Comparison of ENCODE assay signal across 19 cellular contexts in genomic region chr3:35291837-35292236, GRCh38.
A peak's percentile ranks its signal among the peaks of the same experiment; 100 is the strongest.
DNase-seq lines count a peak whose midpoint lies in the region; ATAC-seq, FAIRE-seq and TF ChIP-seq lines count a peak whose summit lies in the region.
"Had no signal": no experiment of that assay in that cellular context is flagged by ENCODE, and none has a peak within 500 bp of the region (broad histone marks: within the 10 kb centered on the region; RNA-seq: fewer than 3 reads in every experiment).

No MANE protein-coding gene starts in this region.

- H3K4me3 Mint-ChIP-seq in astrocyte (ENCODE audit: unreplicated experiment), result no peak overlapping the region
- H3K4me3 Mint-ChIP-seq: CD8-positive, alpha-beta T cell; T-cell had no signal

- H3K4me1 Mint-ChIP-seq in astrocyte (ENCODE audit: low read depth, unreplicated experiment), result peaks cover 10% of the 10 kb centered on the region

- H3K27ac ChIP-seq in DND-41 (ENCODE audit: low read length), result peak overlapping the region; percentile 69
- no peak overlapping the region for H3K27ac ChIP-seq in astrocyte (ENCODE audit: low read depth, low read length)
- no peak overlapping the region for H3K27ac ChIP-seq in GM23248
- no peak overlapping the region for H3K27ac ChIP-seq in PC-9
- H3K27ac ChIP-seq: BLaER1 treated with 17β-estradiol and CSF1 and Interleukin-3, amounts not matched to agents 10 nM and 100 nM had no signal

- intact Hi-C loops in PC-9 (cut with micrococcal nuclease; ENCODE audit: unreplicated experiment), result no loop called here

- H3K4me2 ChIP-seq in DND-41 (ENCODE audit: insufficient read depth, low read length) (no peak overlapping the region), astrocyte (ENCODE audit: low read length) (peak overlapping the region; percentile 28), GM23248 (ENCODE audit: unreplicated experiment) (no peak overlapping the region), PC-9 (no peak overlapping the region)
- H3K4me2 ChIP-seq: BLaER1 treated with 17β-estradiol and CSF1 and Interleukin-3, amounts not matched to agents 10 nM and 100 nM had no signal

- no peak for FAIRE-seq in astrocyte (lab: Jason Lieb, UNC)

- no peaks in the 10 kb centered on the region for H3K36me3 Mint-ChIP-seq in astrocyte (ENCODE audit: low read depth, unreplicated experiment)
- H3K36me3 Mint-ChIP-seq: CD8-positive, alpha-beta T cell; T-cell had no signal

- CTCF ChIA-PET in PC-9 (lab: Charles Lee), result no interaction called here

- peaks cover 51% of the 10 kb centered on the region for H3K4me1 ChIP-seq in DND-41 (ENCODE audit: insufficient read depth, low read length)
- peaks cover 4% of the 10 kb centered on the region for H3K4me1 ChIP-seq in astrocyte (ENCODE audit: insufficient read depth, low read length)
- no peaks in the 10 kb centered on the region for H3K4me1 ChIP-seq in GM23248 (ENCODE audit: insufficient read depth)
- no peaks in the 10 kb centered on the region for H3K4me1 ChIP-seq in PC-9 (replicated peaks; ENCODE audit: insufficient read depth)

- no TSS peak for BruUV-seq in PC-9 (replicated peaks; lab: Mats Ljungman, UMichigan)

- H3K9me3 ChIP-seq in DND-41 (ENCODE audit: insufficient read depth, low read length, severe bottlenecking) (peaks cover 2% of the 10 kb centered on the region), astrocyte (ENCODE audit: insufficient read depth, low read depth, low read length) (no peaks in the 10 kb centered on the region), GM23248 (ENCODE audit: low read depth) (no peaks in the 10 kb centered on the region), PC-9 (ENCODE audit: insufficient read depth, low read depth) (no peaks in the 10 kb centered on the region)

- DNase-seq in DND-41 (no peak), LNCaP clone FGC (ENCODE audit: low read depth) (peak; percentile 58), astrocyte (ENCODE audit: low read depth) (no peak), kidney glomerular epithelial cell (lab: John Stamatoyannopoulos, UW) (peak; percentile 46), GM23248 (no peak), PC-9 (no peak), SIG-M5 treated with dmso at 0.1 percent for 504 hours (lab: John Stamatoyannopoulos, UW; ENCODE audit: unreplicated experiment) (no peak)
- DNase-seq: CD8-positive, alpha-beta T cell; GDM1; KG1; NCI-H1436; NCI-H2029; OCI-M1; RPMI8226; SHP77 treated with DMSO at 0.1 percent for 48 hours; T-cell had no signal

- no peaks in the 10 kb centered on the region for H3F3A ChIP-seq in GM23248 (ENCODE audit: insufficient read depth)
- H3F3A ChIP-seq in PC-9 (ENCODE audit: insufficient read depth, low read depth), result no peaks in the 10 kb centered on the region

- no peak overlapping the region for H3K27ac Mint-ChIP-seq in astrocyte (ENCODE audit: unreplicated experiment)
- H3K27ac Mint-ChIP-seq: CD8-positive, alpha-beta T cell; T-cell had no signal

- H2AFZ ChIP-seq in DND-41 (ENCODE audit: low read depth, low read length) (no peak overlapping the region), astrocyte (ENCODE audit: low read depth, low read length) (no peak overlapping the region), GM23248 (no peak overlapping the region), PC-9 (no peak overlapping the region)

- no peaks in the 10 kb centered on the region for H3K9me3 Mint-ChIP-seq in astrocyte (ENCODE audit: unreplicated experiment)
- H3K9me3 Mint-ChIP-seq: CD8-positive, alpha-beta T cell had no signal

- no peak for ATAC-seq in DND-41 (ENCODE audit: insufficient read depth, low read depth)
- no peak for ATAC-seq in HG02798 (IDR thresholded peaks at IDR 0.05; ENCODE audit: poor library complexity, unreplicated experiment)
- ATAC-seq: CD8-positive, alpha-beta T cell; SK-N-SH treated with all-trans-retinoic acid at 6 μM for 48 hours; T-cell had no signal

- no peaks in the 10 kb centered on the region for H3K27me3 Mint-ChIP-seq in astrocyte (ENCODE audit: low read depth, unreplicated experiment)
- H3K27me3 Mint-ChIP-seq: T-cell had no signal

- H3K9ac ChIP-seq in DND-41 (ENCODE audit: low read depth, low read length), result no peak overlapping the region
- H3K9ac ChIP-seq in astrocyte (ENCODE audit: low read length), result no peak overlapping the region
- no peak overlapping the region for H3K9ac ChIP-seq in GM23248
- H3K9ac ChIP-seq: BLaER1 treated with 17β-estradiol and CSF1 and Interleukin-3, amounts not matched to agents 10 nM and 100 nM had no signal

- no peaks in the 10 kb centered on the region for H4K20me1 ChIP-seq in DND-41 (ENCODE audit: insufficient read depth, low read length)
- H4K20me1 ChIP-seq in astrocyte (ENCODE audit: insufficient read depth, low read length), result no peaks in the 10 kb centered on the region
- no peaks in the 10 kb centered on the region for H4K20me1 ChIP-seq in GM23248 (ENCODE audit: insufficient read depth)
- no peaks in the 10 kb centered on the region for H4K20me1 ChIP-seq in PC-9 (ENCODE audit: insufficient read depth)
- H4K20me1 ChIP-seq: BLaER1 treated with 17β-estradiol and CSF1 and Interleukin-3, amounts not matched to agents 10 nM and 100 nM had no signal

- TF ChIP-seq CTCF in DND-41 (IDR thresholded peaks at IDR 0.05; ENCODE audit: borderline replicate concordance, extremely low read depth, low read length, poor library complexity, severe bottlenecking), result peak; percentile 51
- TF ChIP-seq CTCF in LNCaP clone FGC (IDR thresholded peaks at IDR 0.05; ENCODE audit: control insufficient read depth, extremely low read depth, insufficient read depth), result no peak
- no peak for TF ChIP-seq CTCF in astrocyte (IDR thresholded peaks at IDR 0.05; ENCODE audit: insufficient read depth, low read depth, low read length)
- TF ChIP-seq CTCF in PC-9 (conservative IDR thresholded peaks at IDR 0.05), result no peak

- no peaks in the 10 kb centered on the region for H3K27me3 ChIP-seq in DND-41 (ENCODE audit: insufficient read depth, low read length, poor library complexity)
- H3K27me3 ChIP-seq in astrocyte (ENCODE audit: insufficient read depth, low read length), result no peaks in the 10 kb centered on the region
- H3K27me3 ChIP-seq in GM23248 (replicated peaks; ENCODE audit: insufficient read depth), result no peaks in the 10 kb centered on the region
- H3K27me3 ChIP-seq in PC-9 (ENCODE audit: insufficient read depth, low read depth), result no peaks in the 10 kb centered on the region
- H3K27me3 ChIP-seq: BLaER1 treated with 17β-estradiol and CSF1 and Interleukin-3, amounts not matched to agents 10 nM and 100 nM had no signal

- H3K9me2 ChIP-seq in GM23248 (ENCODE audit: insufficient read depth) (no peaks in the 10 kb centered on the region), PC-9 (ENCODE audit: insufficient read depth) (no peaks in the 10 kb centered on the region)

- peaks cover 19% of the 10 kb centered on the region for H3K79me2 ChIP-seq in DND-41 (ENCODE audit: insufficient read depth, low read length)
- no peaks in the 10 kb centered on the region for H3K79me2 ChIP-seq in astrocyte (ENCODE audit: insufficient read depth, low read length)
- H3K79me2 ChIP-seq in GM23248 (ENCODE audit: insufficient read depth), result no peaks in the 10 kb centered on the region
- H3K79me2 ChIP-seq in PC-9 (ENCODE audit: low read depth), result no peaks in the 10 kb centered on the region

- no peak overlapping the region for H3K4me3 ChIP-seq in DND-41 (ENCODE audit: low read depth in 1 of 2, low read length in 2 of 2)
- H3K4me3 ChIP-seq in LNCaP clone FGC (ENCODE audit: low read depth, low read length), result no peak overlapping the region
- no peak overlapping the region for H3K4me3 ChIP-seq in astrocyte (ENCODE audit: insufficient read depth, low read depth, low read length)
- H3K4me3 ChIP-seq in GM23248, result no peak overlapping the region
- no peak overlapping the region for H3K4me3 ChIP-seq in PC-9
- H3K4me3 ChIP-seq: BLaER1 treated with 17β-estradiol and CSF1 and Interleukin-3, amounts not matched to agents 10 nM and 100 nM had no signal

- in situ Hi-C loops in GM23248 (cut with MboI), result no loop called here

- POLR2A ChIA-PET in PC-9 (lab: Charles Lee; ENCODE audit: unreplicated experiment), result no interaction called here

- H3K36me3 ChIP-seq in DND-41 (ENCODE audit: insufficient read depth, low read length) (no peaks in the 10 kb centered on the region), astrocyte (ENCODE audit: insufficient read depth, low read length) (no peaks in the 10 kb centered on the region), GM23248 (ENCODE audit: low read depth) (no peaks in the 10 kb centered on the region), PC-9 (ENCODE audit: low read depth) (no peaks in the 10 kb centered on the region)
- H3K36me3 ChIP-seq: BLaER1 treated with 17β-estradiol and CSF1 and Interleukin-3, amounts not matched to agents 10 nM and 100 nM had no signal

Comparison
In these comparisons a context has a peak if more than half of its experiments do, and no peak if none do; other contexts are left out.
1. DNase-seq: peak in LNCaP clone FGC (single experiment) and kidney glomerular epithelial cell (single experiment); none in DND-41 (single experiment), astrocyte (single experiment), GM23248 (single experiment), PC-9 (0 of 2) and SIG-M5 treated with dmso at 0.1 percent for 504 hours (single experiment).